In genomic region chr15:72998681-72999466, GRCh38 we compare ENCODE assay signal across 1 cellular context.
TF ChIP-seq lines count a peak whose summit lies in the region.

No MANE protein-coding gene starts in this region.

TF ChIP-seq in HepG2, 621 proteins besides CTCF, POLR2A, EP300 and RAD21:
- no peak for TF ChIP-seq ZNF644 (CRISPR knock-in tag; IDR thresholded peaks at IDR 0.05; ENCODE audit: low read depth)
- TF ChIP-seq ZNF180 (CRISPR knock-in tag; IDR thresholded peaks at IDR 0.05; ENCODE audit: borderline replicate concordance, low read depth): no peak
- peak; percentile 84 for TF ChIP-seq ATF7 (IDR thresholded peaks at IDR 0.05)
- no peak for TF ChIP-seq ATF7 (CRISPR knock-in tag; IDR thresholded peaks at IDR 0.05)
- no peak for TF ChIP-seq ZMYM3 (CRISPR knock-in tag; IDR thresholded peaks at IDR 0.05)
- TF ChIP-seq ARNT2 (CRISPR knock-in tag; IDR thresholded peaks at IDR 0.05; ENCODE audit: low read depth): no peak
- no peak for TF ChIP-seq HMGXB3 (CRISPR knock-in tag; IDR thresholded peaks at IDR 0.05; ENCODE audit: borderline replicate concordance)
- peak; percentile 84 for TF ChIP-seq CREB1 (IDR thresholded peaks at IDR 0.05)
- TF ChIP-seq CREB1 (CRISPR knock-in tag; IDR thresholded peaks at IDR 0.05): no peak
- TF ChIP-seq ZNF414 (CRISPR knock-in tag; IDR thresholded peaks at IDR 0.05): no peak
